Comparison of ENCODE assay signal across 1 cellular context in the genomic region with DNA sequence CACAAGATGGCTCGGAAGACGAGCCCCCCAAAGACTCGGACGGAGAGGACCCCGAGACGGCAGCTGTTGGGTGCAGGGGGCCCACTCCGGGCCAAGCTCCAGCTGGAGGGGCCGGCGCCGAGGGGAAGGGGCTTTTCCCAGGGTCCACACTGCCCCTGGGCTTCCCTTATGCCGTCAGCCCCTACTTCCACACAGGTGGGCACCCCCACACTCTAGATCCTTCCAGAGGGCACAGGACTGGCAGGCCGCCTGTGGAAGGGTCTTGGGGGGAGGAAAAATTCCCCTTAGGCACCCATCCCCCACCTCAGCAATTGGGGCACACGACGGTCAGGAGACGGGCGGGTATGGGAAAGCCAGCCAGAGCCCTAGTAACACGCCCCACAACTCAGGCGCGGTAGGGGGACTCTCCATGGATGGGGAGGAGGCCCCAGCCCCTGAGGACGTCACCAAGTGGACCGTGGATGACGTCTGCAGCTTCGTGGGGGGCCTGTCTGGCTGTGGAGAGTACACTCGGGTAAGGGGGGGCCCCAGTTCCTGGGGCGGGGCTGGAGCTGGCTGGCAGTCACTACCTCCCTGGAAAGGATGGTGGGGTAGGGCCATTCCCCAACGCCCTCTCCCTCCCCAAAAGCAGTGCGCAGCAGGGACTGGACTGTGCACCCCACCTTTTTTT.
TF ChIP-seq lines count a peak whose summit lies in the region.

No MANE protein-coding gene starts in this region.

TF ChIP-seq in endothelial cell of umbilical vein, 7 proteins besides CTCF, POLR2A, EP300 and RAD21:
- TF ChIP-seq EZH2 (IDR thresholded peaks at IDR 0.05; ENCODE audit: borderline replicate concordance, low read depth, low read length, severe bottlenecking) (no peak), JUN (IDR thresholded peaks at IDR 0.05; ENCODE audit: borderline replicate concordance, insufficient read depth, insufficient read length, low read depth) (no peak), GATA2 (IDR thresholded peaks at IDR 0.05; ENCODE audit: insufficient read depth, insufficient read length, low read depth, low read length) (no peak), FOS (IDR thresholded peaks at IDR 0.05; ENCODE audit: borderline replicate concordance, insufficient read depth, low read length) (no peak), POLR2AphosphoS5 (IDR thresholded peaks at IDR 0.05; ENCODE audit: insufficient read depth, low read depth, low read length) (no peak), MYC (IDR thresholded peaks at IDR 0.05; ENCODE audit: low read depth, low read length) (no peak)
- TF ChIP-seq, protein P1, sequence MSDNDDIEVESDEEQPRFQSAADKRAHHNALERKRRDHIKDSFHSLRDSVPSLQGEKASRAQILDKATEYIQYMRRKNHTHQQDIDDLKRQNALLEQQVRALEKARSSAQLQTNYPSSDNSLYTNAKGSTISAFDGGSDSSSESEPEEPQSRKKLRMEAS (IDR thresholded peaks at IDR 0.05; ENCODE audit: insufficient read depth, insufficient read length), result no peak
